ENCODE assay signal across 8 cellular contexts in genomic region chr11:125433454-125434121, GRCh38.
A peak's percentile ranks its signal among the peaks of the same experiment; 100 is the strongest.
DNase-seq lines count a peak whose midpoint lies in the region; ATAC-seq lines count a peak whose summit lies in the region.

No MANE protein-coding gene starts in this region.

- no peak overlapping the region for H3K4me3 ChIP-seq in H7 (ENCODE audit: insufficient read depth, low read depth, low read length)

- H3K27me3 ChIP-seq in H7 (ENCODE audit: control insufficient read depth, insufficient read depth, low read length), result no peaks in the 10 kb centered on the region

- no peak for ATAC-seq in HG03342 (IDR thresholded peaks at IDR 0.05; ENCODE audit: unreplicated experiment)

- DNase-seq in NCI-H2196 (lab: John Stamatoyannopoulos, UW; ENCODE audit: unreplicated experiment) (peak; percentile 22), NCI-H2196 treated with DMSO at 0.1 percent for 48 hours (lab: John Stamatoyannopoulos, UW; ENCODE audit: unreplicated experiment) (no peak), H7 (peak; percentile 82), NCI-H774 (lab: John Stamatoyannopoulos, UW) (peak; percentile 26), cerebellum (ENCODE audit: low spot score) (peak; percentile 86), kidney glomerular epithelial cell (lab: John Stamatoyannopoulos, UW) (peak; percentile 46), superior temporal gyrus (ENCODE audit: extremely low spot score) (peak; percentile 88)

- H3K36me3 ChIP-seq in H7 (replicated peaks; ENCODE audit: control insufficient read depth, insufficient read depth, low read length), result no peaks in the 10 kb centered on the region
